ENCODE assay signal across 4 cellular contexts in genomic region chr3:49793486-49794085, GRCh38.
TF ChIP-seq lines count a peak whose summit lies in the region.

No MANE protein-coding gene starts in this region.

TF ChIP-seq in SK-N-SH, 30 proteins besides CTCF, POLR2A, EP300 and RAD21 (continues in another document):
- no peak for TF ChIP-seq ELF1 (IDR thresholded peaks at IDR 0.05)
- no peak for TF ChIP-seq POLR2AphosphoS5 (IDR thresholded peaks at IDR 0.05; ENCODE audit: low read depth, low read length)
- no peak for TF ChIP-seq SIN3A (IDR thresholded peaks at IDR 0.05; ENCODE audit: borderline replicate concordance, low read depth, low read length)
- no peak for TF ChIP-seq CHD2 (IDR thresholded peaks at IDR 0.05; ENCODE audit: low read length, partially characterized antibody)
- TF ChIP-seq, protein P1, sequence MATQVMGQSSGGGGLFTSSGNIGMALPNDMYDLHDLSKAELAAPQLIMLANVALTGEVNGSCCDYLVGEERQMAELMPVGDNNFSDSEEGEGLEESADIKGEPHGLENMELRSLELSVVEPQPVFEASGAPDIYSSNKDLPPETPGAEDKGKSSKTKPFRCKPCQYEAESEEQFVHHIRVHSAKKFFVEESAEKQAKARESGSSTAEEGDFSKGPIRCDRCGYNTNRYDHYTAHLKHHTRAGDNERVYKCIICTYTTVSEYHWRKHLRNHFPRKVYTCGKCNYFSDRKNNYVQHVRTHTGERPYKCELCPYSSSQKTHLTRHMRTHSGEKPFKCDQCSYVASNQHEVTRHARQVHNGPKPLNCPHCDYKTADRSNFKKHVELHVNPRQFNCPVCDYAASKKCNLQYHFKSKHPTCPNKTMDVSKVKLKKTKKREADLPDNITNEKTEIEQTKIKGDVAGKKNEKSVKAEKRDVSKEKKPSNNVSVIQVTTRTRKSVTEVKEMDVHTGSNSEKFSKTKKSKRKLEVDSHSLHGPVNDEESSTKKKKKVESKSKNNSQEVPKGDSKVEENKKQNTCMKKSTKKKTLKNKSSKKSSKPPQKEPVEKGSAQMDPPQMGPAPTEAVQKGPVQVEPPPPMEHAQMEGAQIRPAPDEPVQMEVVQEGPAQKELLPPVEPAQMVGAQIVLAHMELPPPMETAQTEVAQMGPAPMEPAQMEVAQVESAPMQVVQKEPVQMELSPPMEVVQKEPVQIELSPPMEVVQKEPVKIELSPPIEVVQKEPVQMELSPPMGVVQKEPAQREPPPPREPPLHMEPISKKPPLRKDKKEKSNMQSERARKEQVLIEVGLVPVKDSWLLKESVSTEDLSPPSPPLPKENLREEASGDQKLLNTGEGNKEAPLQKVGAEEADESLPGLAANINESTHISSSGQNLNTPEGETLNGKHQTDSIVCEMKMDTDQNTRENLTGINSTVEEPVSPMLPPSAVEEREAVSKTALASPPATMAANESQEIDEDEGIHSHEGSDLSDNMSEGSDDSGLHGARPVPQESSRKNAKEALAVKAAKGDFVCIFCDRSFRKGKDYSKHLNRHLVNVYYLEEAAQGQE (IDR thresholded peaks at IDR 0.05; ENCODE audit: low read depth, low read length): no peak
- TF ChIP-seq SMC3 (IDR thresholded peaks at IDR 0.05; ENCODE audit: low read depth, low read length): no peak
- no peak for TF ChIP-seq ZBTB33 (IDR thresholded peaks at IDR 0.05; ENCODE audit: borderline replicate concordance, low read depth)
- no peak for TF ChIP-seq YY1 (IDR thresholded peaks at IDR 0.05; ENCODE audit: low read depth)
- no peak for TF ChIP-seq FOXJ3 (CRISPR knock-in tag; IDR thresholded peaks at IDR 0.05)

TF ChIP-seq in SK-N-SH treated with all-trans-retinoic acid at 6 μM for 48 hours, 23 proteins besides CTCF, POLR2A, EP300 and RAD21:
- TF ChIP-seq ARNTL (CRISPR knock-in tag; IDR thresholded peaks at IDR 0.05; ENCODE audit: borderline replicate concordance, low read depth) (no peak), ZC3H10 (CRISPR knock-in tag; IDR thresholded peaks at IDR 0.05) (no peak), ESRRG (CRISPR knock-in tag; IDR thresholded peaks at IDR 0.05) (no peak), CSDC2 (CRISPR knock-in tag; IDR thresholded peaks at IDR 0.05) (no peak), OSR1 (CRISPR knock-in tag; IDR thresholded peaks at IDR 0.05) (no peak), TCF4 (CRISPR knock-in tag; IDR thresholded peaks at IDR 0.05; ENCODE audit: borderline replicate concordance) (no peak), ZNF70 (CRISPR knock-in tag; IDR thresholded peaks at IDR 0.05) (no peak), ZNF565 (CRISPR knock-in tag; conservative IDR thresholded peaks at IDR 0.05; ENCODE audit: low read depth) (no peak), ZFP30 (CRISPR knock-in tag; IDR thresholded peaks at IDR 0.05) (no peak), SNAI2 (CRISPR knock-in tag; IDR thresholded peaks at IDR 0.05) (no peak), GLIS3 (CRISPR knock-in tag; IDR thresholded peaks at IDR 0.05) (no peak), TOX (CRISPR knock-in tag; IDR thresholded peaks at IDR 0.05; ENCODE audit: borderline replicate concordance) (no peak), ZNF8 (CRISPR knock-in tag; IDR thresholded peaks at IDR 0.05) (no peak), PPARA (CRISPR knock-in tag; IDR thresholded peaks at IDR 0.05; ENCODE audit: borderline replicate concordance) (no peak)
- TF ChIP-seq, protein P2, sequence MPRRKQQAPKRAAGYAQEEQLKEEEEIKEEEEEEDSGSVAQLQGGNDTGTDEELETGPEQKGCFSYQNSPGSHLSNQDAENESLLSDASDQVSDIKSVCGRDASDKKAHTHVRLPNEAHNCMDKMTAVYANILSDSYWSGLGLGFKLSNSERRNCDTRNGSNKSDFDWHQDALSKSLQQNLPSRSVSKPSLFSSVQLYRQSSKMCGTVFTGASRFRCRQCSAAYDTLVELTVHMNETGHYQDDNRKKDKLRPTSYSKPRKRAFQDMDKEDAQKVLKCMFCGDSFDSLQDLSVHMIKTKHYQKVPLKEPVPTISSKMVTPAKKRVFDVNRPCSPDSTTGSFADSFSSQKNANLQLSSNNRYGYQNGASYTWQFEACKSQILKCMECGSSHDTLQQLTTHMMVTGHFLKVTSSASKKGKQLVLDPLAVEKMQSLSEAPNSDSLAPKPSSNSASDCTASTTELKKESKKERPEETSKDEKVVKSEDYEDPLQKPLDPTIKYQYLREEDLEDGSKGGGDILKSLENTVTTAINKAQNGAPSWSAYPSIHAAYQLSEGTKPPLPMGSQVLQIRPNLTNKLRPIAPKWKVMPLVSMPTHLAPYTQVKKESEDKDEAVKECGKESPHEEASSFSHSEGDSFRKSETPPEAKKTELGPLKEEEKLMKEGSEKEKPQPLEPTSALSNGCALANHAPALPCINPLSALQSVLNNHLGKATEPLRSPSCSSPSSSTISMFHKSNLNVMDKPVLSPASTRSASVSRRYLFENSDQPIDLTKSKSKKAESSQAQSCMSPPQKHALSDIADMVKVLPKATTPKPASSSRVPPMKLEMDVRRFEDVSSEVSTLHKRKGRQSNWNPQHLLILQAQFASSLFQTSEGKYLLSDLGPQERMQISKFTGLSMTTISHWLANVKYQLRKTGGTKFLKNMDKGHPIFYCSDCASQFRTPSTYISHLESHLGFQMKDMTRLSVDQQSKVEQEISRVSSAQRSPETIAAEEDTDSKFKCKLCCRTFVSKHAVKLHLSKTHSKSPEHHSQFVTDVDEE (CRISPR knock-in tag; IDR thresholded peaks at IDR 0.05): no peak
- TF ChIP-seq, protein P3, sequence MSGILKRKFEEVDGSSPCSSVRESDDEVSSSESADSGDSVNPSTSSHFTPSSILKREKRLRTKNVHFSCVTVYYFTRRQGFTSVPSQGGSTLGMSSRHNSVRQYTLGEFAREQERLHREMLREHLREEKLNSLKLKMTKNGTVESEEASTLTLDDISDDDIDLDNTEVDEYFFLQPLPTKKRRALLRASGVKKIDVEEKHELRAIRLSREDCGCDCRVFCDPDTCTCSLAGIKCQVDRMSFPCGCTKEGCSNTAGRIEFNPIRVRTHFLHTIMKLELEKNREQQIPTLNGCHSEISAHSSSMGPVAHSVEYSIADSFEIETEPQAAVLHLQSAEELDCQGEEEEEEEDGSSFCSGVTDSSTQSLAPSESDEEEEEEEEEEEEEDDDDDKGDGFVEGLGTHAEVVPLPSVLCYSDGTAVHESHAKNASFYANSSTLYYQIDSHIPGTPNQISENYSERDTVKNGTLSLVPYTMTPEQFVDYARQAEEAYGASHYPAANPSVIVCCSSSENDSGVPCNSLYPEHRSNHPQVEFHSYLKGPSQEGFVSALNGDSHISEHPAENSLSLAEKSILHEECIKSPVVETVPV (CRISPR knock-in tag; IDR thresholded peaks at IDR 0.05): no peak

TF ChIP-seq in HEK293, 187 proteins besides CTCF, POLR2A, EP300 and RAD21:
- TF ChIP-seq PRDM10 (tag by site-specific recombination; IDR thresholded peaks at IDR 0.05) (0 out of 2 replicates have a peak, but pooled peaks have one; percentile 10), YY1 (tag by site-specific recombination; IDR thresholded peaks at IDR 0.05) (no peak)

TF ChIP-seq in HepG2, 621 proteins besides CTCF, POLR2A, EP300 and RAD21:
- no peak for TF ChIP-seq ZKSCAN1 (IDR thresholded peaks at IDR 0.05; ENCODE audit: low read length)
- TF ChIP-seq THRA (CRISPR knock-in tag; IDR thresholded peaks at IDR 0.05; ENCODE audit: borderline replicate concordance): peak; percentile 77; the same call in 1 of the 2 replicates
- peak in 1 of 2 experiments; percentile 29; a peak in 1 of 4 replicates for TF ChIP-seq NR2F1 (CRISPR knock-in tag; IDR thresholded peaks at IDR 0.05)
- peak; percentile 58 for TF ChIP-seq RARA (CRISPR knock-in tag; IDR thresholded peaks at IDR 0.05)
- peak; percentile 24; the same call in 1 of the 2 replicates for TF ChIP-seq RXRB (CRISPR knock-in tag; IDR thresholded peaks at IDR 0.05; ENCODE audit: borderline replicate concordance)
- peak; percentile 58 for TF ChIP-seq HNF4A (CRISPR knock-in tag; IDR thresholded peaks at IDR 0.05)
